Comparison of ENCODE assay signal across 9 cellular contexts in the genomic region with DNA sequence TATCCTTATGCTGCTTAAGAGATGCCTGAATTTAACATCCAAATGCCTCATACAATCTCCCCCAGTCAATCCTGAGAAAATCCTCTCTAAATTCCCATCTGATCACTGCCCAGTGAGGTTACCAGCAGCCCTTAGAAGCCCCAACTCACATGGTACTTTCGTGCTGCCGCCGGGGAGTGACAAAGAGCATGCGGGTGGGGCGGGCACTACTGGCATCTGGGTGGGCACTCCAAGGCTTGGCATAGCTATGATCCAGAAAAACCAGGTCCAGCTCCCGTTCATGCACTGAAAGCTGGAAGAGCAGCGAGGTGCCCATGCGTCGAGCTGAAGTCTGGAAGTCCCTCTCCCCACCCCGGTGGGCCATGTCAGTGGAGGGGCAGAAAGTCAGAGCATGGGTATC. TPM values are rescaled to one million over a fixed set of nuclear protein-coding genes. Genes with fewer than 3 reads are reported as not detected.
DNase-seq lines count a peak whose midpoint lies in the region; ATAC-seq and TF ChIP-seq lines count a peak whose summit lies in the region.
"Had no signal": no experiment of that assay in that cellular context is flagged by ENCODE, and none has a peak within 500 bp of the region (broad histone marks: within the 10 kb centered on the region; RNA-seq: fewer than 3 reads in every experiment).

No MANE protein-coding gene starts in this region.

- H3K4me1 ChIP-seq in rectal smooth muscle tissue (ENCODE audit: control insufficient read depth, insufficient read depth, low read length) = peaks cover 6% of the 10 kb centered on the region

- H3K36me3 ChIP-seq in SU-DHL-6 (ENCODE audit: low read length) (peaks cover 7% of the 10 kb centered on the region; the same call in 1 of the 2 replicates), rectal smooth muscle tissue (ENCODE audit: control insufficient read depth, insufficient read depth, low read length) (peaks cover 4% of the 10 kb centered on the region)

- H3F3A ChIP-seq in SU-DHL-6 (ENCODE audit: insufficient read depth) = 0 out of 2 replicates have a peak, but pooled peaks cover 3% of the 10 kb centered on the region

- DNase-seq in GM12865 (ENCODE audit: low read depth) (no peak), fibroblast of villous mesenchyme (ENCODE audit: low read depth) (no peak), SHP77 treated with DMSO at 0.1 percent for 48 hours (lab: John Stamatoyannopoulos, UW) (no peak), NCI-H345 treated with DMSO at 0.1 percent for 48 hours (lab: John Stamatoyannopoulos, UW; ENCODE audit: unreplicated experiment) (no peak)
- DNase-seq in activated effector memory CD4-positive, alpha-beta T cell treated with Interleukin-2 at 50 U/mL for 16 hours = no peak

- H3K79me2 ChIP-seq in SU-DHL-6 (ENCODE audit: insufficient read depth, low read length) = peaks cover 37% of the 10 kb centered on the region

- no peaks in the 10 kb centered on the region for H3K9me2 ChIP-seq in SU-DHL-6 (replicated peaks; ENCODE audit: insufficient read depth, low read length)

- peak overlapping the region; percentile 71 for H3K9ac ChIP-seq in SU-DHL-6 (ENCODE audit: low read length)
- peak overlapping the region; percentile 88 for H3K9ac ChIP-seq in rectal smooth muscle tissue (ENCODE audit: low read length)

- TF ChIP-seq CTCF in GM12865 (IDR thresholded peaks at IDR 0.05; ENCODE audit: insufficient read depth, low read depth, low read length, missing control alignments) (no peak), SU-DHL-6 (IDR thresholded peaks at IDR 0.05; ENCODE audit: insufficient read depth, low read length, poor library complexity, severe bottlenecking) (no peak), fibroblast of villous mesenchyme (IDR thresholded peaks at IDR 0.05; ENCODE audit: insufficient read depth, low read depth, low read length) (no peak)

- no peaks in the 10 kb centered on the region for H4K20me1 ChIP-seq in SU-DHL-6 (ENCODE audit: low read depth, low read length)

- H3K27ac ChIP-seq in SU-DHL-6 (ENCODE audit: low read depth, low read length) (peak overlapping the region; percentile 51; the same call in 1 of the 2 replicates), rectal smooth muscle tissue (ENCODE audit: low read depth, low read length) (peak overlapping the region; percentile 95)

- peak overlapping the region; percentile 91 for H3K4me2 ChIP-seq in SU-DHL-6 (ENCODE audit: low read depth, low read length, poor library complexity, severe bottlenecking)

- peak overlapping the region; percentile 80 for H3K4me3 ChIP-seq in GM12865 (ENCODE audit: low read depth, low read length)
- peak overlapping the region; percentile 73 for H3K4me3 ChIP-seq in SU-DHL-6 (ENCODE audit: insufficient read depth, low read length, poor library complexity, severe bottlenecking)
- peak overlapping the region; percentile 67 for H3K4me3 ChIP-seq in fibroblast of villous mesenchyme (ENCODE audit: low read depth, low read length)
- peak overlapping the region; percentile 98 for H3K4me3 ChIP-seq in rectal smooth muscle tissue (ENCODE audit: low read length)

- H3K9me3 ChIP-seq in SU-DHL-6 (ENCODE audit: insufficient read depth, low read length) = no peaks in the 10 kb centered on the region

- ATAC-seq in GM21367 (IDR thresholded peaks at IDR 0.05; ENCODE audit: unreplicated experiment) = no peak

- no peaks in the 10 kb centered on the region for H3K27me3 ChIP-seq in SU-DHL-6 (ENCODE audit: low read length)
- H3K27me3 ChIP-seq in rectal smooth muscle tissue (ENCODE audit: control insufficient read depth, insufficient read depth, low read length) = no peaks in the 10 kb centered on the region

- peak overlapping the region; percentile 44 for H2AFZ ChIP-seq in SU-DHL-6 (ENCODE audit: low read depth, low read length, severe bottlenecking)

RNA-seq across cellular contexts. Expression of gene KANSL3, which starts 1.3 kb away (rescaled TPM):
- 35.4 and 37.4 TPM in 2 replicates for total RNA-seq in fibroblast of villous mesenchyme

RNA-seq across cellular contexts. Expression of gene FER1L5, which starts 5.8 kb away (rescaled TPM):
- 0.64 and 0.86 TPM in 2 replicates for total RNA-seq in fibroblast of villous mesenchyme
- total RNA-seq: HT1080 had no signal
